In genomic region chr20:41135187-41135887, GRCh38 we compare ENCODE assay signal across 2 cellular contexts.
TF ChIP-seq lines count a peak whose summit lies in the region.

No MANE protein-coding gene starts in this region.

TF ChIP-seq in endothelial cell of umbilical vein, 7 proteins besides CTCF, POLR2A, EP300 and RAD21 (continued from another document):
- TF ChIP-seq POLR2AphosphoS5 (IDR thresholded peaks at IDR 0.05; ENCODE audit: insufficient read depth, low read depth, low read length) = no peak

TF ChIP-seq in neural cell, 6 proteins besides CTCF, POLR2A, EP300 and RAD21 (continued from another document):
- TF ChIP-seq REST (IDR thresholded peaks at IDR 0.05; ENCODE audit: borderline replicate concordance) (no peak), MXI1 (conservative IDR thresholded peaks at IDR 0.05; ENCODE audit: poor library complexity, severe bottlenecking) (no peak)
